ENCODE assay signal across 10 cellular contexts in genomic region chr7:92769361-92769633, GRCh38.
DNase-seq lines count a peak whose midpoint lies in the region; ATAC-seq and TF ChIP-seq lines count a peak whose summit lies in the region.
"Had no signal": no experiment of that assay in that cellular context is flagged by ENCODE, and none has a peak within 500 bp of the region (broad histone marks: within the 10 kb centered on the region; RNA-seq: fewer than 3 reads in every experiment).

No MANE protein-coding gene starts in this region.

- POLR2A ChIA-PET in naive thymus-derived CD8-positive, alpha-beta T cell (lab: Charles Lee): no interaction called here

- DNase-seq in AG10803 (ENCODE audit: low read depth): peak; percentile 26
- DNase-seq in activated naive CD8-positive, alpha-beta T cell treated with anti-CD3 and anti-CD28 coated beads, Interleukin-2, amount 50 U/mL, for 24 hours: no peak
- DNase-seq in upper lobe of right lung: no peak
- DNase-seq in Kasumi-1 (lab: John Stamatoyannopoulos, UW): no peak
- DNase-seq in naive thymus-derived CD8-positive, alpha-beta T cell: no peak
- DNase-seq: Caco-2; effector CD8-positive, alpha-beta T cell had no signal

- H3K36me3 Mint-ChIP-seq in activated naive CD8-positive, alpha-beta T cell treated with anti-CD3 and anti-CD28 coated beads, Interleukin-2, amount 50 U/mL, for 24 hours (ENCODE audit: low read depth): peaks cover 62% of the 10 kb centered on the region
- H3K36me3 Mint-ChIP-seq in naive thymus-derived CD8-positive, alpha-beta T cell: peaks cover 0 to 56% (median 15%) of the 10 kb centered on the region in 3 donors

- H3K27me3 Mint-ChIP-seq in activated naive CD8-positive, alpha-beta T cell treated with anti-CD3 and anti-CD28 coated beads, Interleukin-2, amount 50 U/mL, for 24 hours: no peaks in the 10 kb centered on the region
- no peaks in the 10 kb centered on the region for H3K27me3 Mint-ChIP-seq in naive thymus-derived CD8-positive, alpha-beta T cell

- H3K4me1 Mint-ChIP-seq in activated naive CD8-positive, alpha-beta T cell treated with anti-CD3 and anti-CD28 coated beads, Interleukin-2, amount 50 U/mL, for 24 hours: peaks cover 63% of the 10 kb centered on the region
- peaks cover 13 to 36% (median 24%) of the 10 kb centered on the region in 4 donors for H3K4me1 Mint-ChIP-seq in naive thymus-derived CD8-positive, alpha-beta T cell

- no peak for TF ChIP-seq CTCF in AG10803 (conservative IDR thresholded peaks at IDR 0.05; ENCODE audit: low read length)
- TF ChIP-seq CTCF in upper lobe of right lung (IDR thresholded peaks at IDR 0.05): no peak

- intact Hi-C loops in upper lobe of right lung (cut with DNase I): no loop called here

- H3K36me3 ChIP-seq in upper lobe of right lung: peaks cover 7% of the 10 kb centered on the region

- no peaks in the 10 kb centered on the region for H3K27me3 ChIP-seq in upper lobe of right lung

- H3K4me3 ChIP-seq in AG10803 (ENCODE audit: low read length) (no peak overlapping the region), upper lobe of right lung (no peak overlapping the region)

- H3K4me1 ChIP-seq in upper lobe of right lung: peaks cover 13% of the 10 kb centered on the region

- ATAC-seq in GM18517 (IDR thresholded peaks at IDR 0.05; ENCODE audit: unreplicated experiment) (peak; percentile 14), HG02763 (IDR thresholded peaks at IDR 0.05; ENCODE audit: unreplicated experiment) (peak; percentile 7), HG02623 (IDR thresholded peaks at IDR 0.05; ENCODE audit: unreplicated experiment) (no peak), upper lobe of right lung (no peak)
- ATAC-seq in activated naive CD8-positive, alpha-beta T cell treated with anti-CD3 and anti-CD28 coated beads, Interleukin-2, amount 50 U/mL, for 24 hours: no peak
- ATAC-seq in naive thymus-derived CD8-positive, alpha-beta T cell: no peak

- H3K27ac ChIP-seq in upper lobe of right lung: no peak overlapping the region

- H3K27ac Mint-ChIP-seq in activated naive CD8-positive, alpha-beta T cell treated with anti-CD3 and anti-CD28 coated beads, Interleukin-2, amount 50 U/mL, for 24 hours: peak overlapping the region; percentile 90
- no peak overlapping the region for H3K27ac Mint-ChIP-seq in naive thymus-derived CD8-positive, alpha-beta T cell

- H3K4me3 Mint-ChIP-seq in activated naive CD8-positive, alpha-beta T cell treated with anti-CD3 and anti-CD28 coated beads, Interleukin-2, amount 50 U/mL, for 24 hours: no peak overlapping the region
- no peak overlapping the region for H3K4me3 Mint-ChIP-seq in naive thymus-derived CD8-positive, alpha-beta T cell

- H3K9me3 ChIP-seq in upper lobe of right lung: no peaks in the 10 kb centered on the region
- H3K9me3 ChIP-seq: Caco-2 had no signal

- no peaks in the 10 kb centered on the region for H3K9me3 Mint-ChIP-seq in activated naive CD8-positive, alpha-beta T cell treated with anti-CD3 and anti-CD28 coated beads, Interleukin-2, amount 50 U/mL, for 24 hours
- no peaks in the 10 kb centered on the region for H3K9me3 Mint-ChIP-seq in naive thymus-derived CD8-positive, alpha-beta T cell

Comparison
In these comparisons a context has a peak if more than half of its experiments do, and no peak if none do; other contexts are left out.
1. ATAC-seq: peak in GM18517 (single experiment) and HG02763 (single experiment); none in activated naive CD8-positive, alpha-beta T cell treated with anti-CD3 and anti-CD28 coated beads, Interleukin-2, amount 50 U/mL, for 24 hours (single experiment), HG02623 (single experiment), upper lobe of right lung (single experiment) and naive thymus-derived CD8-positive, alpha-beta T cell (0 of 2).